16 cellular contexts compared by ENCODE assay signal in genomic region chr2:11524470-11524869, GRCh38. TPM values are rescaled to one million over a fixed set of nuclear protein-coding genes. Genes with fewer than 3 reads are reported as not detected.
DNase-seq lines count a peak whose midpoint lies in the region; ATAC-seq and TF ChIP-seq lines count a peak whose summit lies in the region.
"Had no signal": no experiment of that assay in that cellular context is flagged by ENCODE, and none has a peak within 500 bp of the region (broad histone marks: within the 10 kb centered on the region; RNA-seq: fewer than 3 reads in every experiment).

No MANE protein-coding gene starts in this region.

- peaks cover 12% of the 10 kb centered on the region for H3K27me3 ChIP-seq in gastroesophageal sphincter
- no peaks in the 10 kb centered on the region for H3K27me3 ChIP-seq in ovary
- no peaks in the 10 kb centered on the region for H3K27me3 ChIP-seq in testis
- H3K27me3 ChIP-seq in esophagus squamous epithelium, result peaks cover 0 to 16% (median 0%) of the 10 kb centered on the region in 4 donors

- no peak for TF ChIP-seq EP300 in gastroesophageal sphincter (IDR thresholded peaks at IDR 0.05)
- no peak for TF ChIP-seq EP300 in ovary (IDR thresholded peaks at IDR 0.05)

- DNase-seq in ovary (peak in 3 of 5 donors; percentile 59 to 68 (median 64)), testis (peak; percentile 55), esophagus squamous epithelium (lab: John Stamatoyannopoulos, UW) (no peak)
- no peak for DNase-seq in activated naive CD4-positive, alpha-beta T cell treated with Interleukin-2 at 50 U/mL for 16 hours
- DNase-seq: CD8-positive, alpha-beta T cell; COR-L47; DMS153; DMS79 treated with DMSO at 0.1 percent for 48 hours; EL had no signal

- TF ChIP-seq CTCF in gastroesophageal sphincter (IDR thresholded peaks at IDR 0.05), result no peak
- peak in 1 of 3 donors; percentile 47 for TF ChIP-seq CTCF in ovary (IDR thresholded peaks at IDR 0.05)
- no peak for TF ChIP-seq CTCF in testis (IDR thresholded peaks at IDR 0.05)
- no peak for TF ChIP-seq CTCF in esophagus squamous epithelium (IDR thresholded peaks at IDR 0.05)

- peak overlapping the region in 2 of 4 donors; percentile 42 to 49 for H3K27ac ChIP-seq in gastroesophageal sphincter
- peak overlapping the region in 1 of 2 donors; percentile 79 for H3K27ac ChIP-seq in ovary
- peak overlapping the region; percentile 79 to 80 for H3K27ac ChIP-seq in testis
- no peak overlapping the region for H3K27ac ChIP-seq in esophagus squamous epithelium
- H3K27ac ChIP-seq: A549, HL-60 had no signal

- no peak for TF ChIP-seq POLR2A in gastroesophageal sphincter (IDR thresholded peaks at IDR 0.05)
- TF ChIP-seq POLR2A in ovary (IDR thresholded peaks at IDR 0.05), result no peak
- TF ChIP-seq POLR2A in testis (IDR thresholded peaks at IDR 0.05), result no peak
- TF ChIP-seq POLR2A in esophagus squamous epithelium (IDR thresholded peaks at IDR 0.05), result no peak

- intact Hi-C loops in ovary (cut with DNase I), result no loop called here
- intact Hi-C loops in testis (cut with DNase I; ENCODE audit: low total_unique reads), result no loop called here
- intact Hi-C loops in esophagus squamous epithelium (cut with DNase I), result no loop called here

- H3K4me3 ChIP-seq in gastroesophageal sphincter (no peak overlapping the region), ovary (no peak overlapping the region), testis (no peak overlapping the region), esophagus squamous epithelium (no peak overlapping the region)
- H3K4me3 ChIP-seq: A549 had no signal

- no peaks in the 10 kb centered on the region for H3K36me3 ChIP-seq in gastroesophageal sphincter
- H3K36me3 ChIP-seq in ovary, result no peaks in the 10 kb centered on the region
- no peaks in the 10 kb centered on the region for H3K36me3 ChIP-seq in testis (ENCODE audit: low read depth, missing control alignments)
- H3K36me3 ChIP-seq in esophagus squamous epithelium, result no peaks in the 10 kb centered on the region

- ATAC-seq in gastroesophageal sphincter (peak; percentile 90), GM18873 (IDR thresholded peaks at IDR 0.05; ENCODE audit: low FRiP score, unreplicated experiment) (no peak)
- ATAC-seq: A549; CD8-positive, alpha-beta T cell; HCT116 had no signal

- H3K4me1 ChIP-seq in gastroesophageal sphincter, result no peaks in the 10 kb centered on the region
- H3K4me1 ChIP-seq in ovary (ENCODE audit: insufficient read depth), result peaks cover 26% of the 10 kb centered on the region
- H3K4me1 ChIP-seq in testis, result peaks cover 25% of the 10 kb centered on the region
- H3K4me1 ChIP-seq in esophagus squamous epithelium, result no peaks in the 10 kb centered on the region
- H3K4me1 ChIP-seq: A549 had no signal

- WGBS in gastroesophageal sphincter (ENCODE audit: low coverage in 1 of 2), 2 donors, result 15 to 44% methylated on average over 2 of the region's 2 CpGs
- WGBS in ovary, 3 donors, result 1 to 7% (median 3%) methylated on average over 2 of the region's 2 CpGs
- WGBS in testis, 2 donors, result 20 to 39% methylated on average over 2 of the region's 2 CpGs
- WGBS in esophagus squamous epithelium, 2 donors, result 50 to 54% methylated on average over 2 of the region's 2 CpGs

- no peaks in the 10 kb centered on the region for H3K9me3 ChIP-seq in gastroesophageal sphincter
- no peaks in the 10 kb centered on the region for H3K9me3 ChIP-seq in ovary
- no peaks in the 10 kb centered on the region for H3K9me3 ChIP-seq in testis
- H3K9me3 ChIP-seq in esophagus squamous epithelium, result no peaks in the 10 kb centered on the region
- H3K9me3 ChIP-seq: A549 had no signal

RNA-seq across cellular contexts. Expression of gene GREB1, which starts 9.4 kb away (rescaled TPM):
- 1 to 10 TPM; 3.1 to 8.8 (median 6.5) TPM for total RNA-seq in gastroesophageal sphincter
- 100 to 1,000 TPM; 219 to 723 (median 335) TPM for total RNA-seq in ovary
- 100 to 1,000 TPM; 104 to 228 TPM for polyA plus RNA-seq in ovary
- 100 to 1,000 TPM in 1 of 2 donors, 10 to 100 TPM in 1; 91.0 to 136 TPM for total RNA-seq in testis
- polyA plus RNA-seq in testis (ENCODE audit: insufficient read depth, low read depth, low replicate concordance), result 29.8 TPM
- total RNA-seq in esophagus squamous epithelium, result 1 to 10 TPM in 1 of 4 donors, under 1 TPM in 3; 0.08 to 1.7 (median 0.51) TPM
- polyA plus RNA-seq: BJ, CD14-positive monocyte had no signal

RNA-seq across cellular contexts. Expression of gene E2F6, which starts 58.5 kb away (rescaled TPM):
- total RNA-seq in gastroesophageal sphincter (10 to 100 TPM; 15.6 to 20.1 (median 19.6) TPM), ovary (10 to 100 TPM; 10.5 to 19.6 (median 17.7) TPM), testis (10 to 100 TPM; 15.7 to 24.3 TPM), esophagus squamous epithelium (10 to 100 TPM in 2 of 4 donors, 1 to 10 TPM in 2; 3.6 to 14.5 (median 9.9) TPM)
- polyA plus RNA-seq in ovary (10 to 100 TPM in 1 of 2 donors, 1 to 10 TPM in 1; 9.9 to 13.6 TPM), testis (ENCODE audit: insufficient read depth, low read depth, low replicate concordance) (20.2 TPM)

Comparison
In these comparisons a context has a peak if more than half of its experiments do, and no peak if none do; other contexts are left out.
1. H3K27ac ChIP-seq: peak in testis (2 of 2); none in esophagus squamous epithelium (0 of 4).
2. DNase-seq: peak in ovary (3 of 5) and testis (single experiment); none in esophagus squamous epithelium (single experiment) and activated naive CD4-positive, alpha-beta T cell treated with Interleukin-2 at 50 U/mL for 16 hours (single experiment).
3. RNA of gene GREB1, which starts 9.4 kb away (total RNA-seq): 219 to 723 TPM in ovary and 91.0 to 136 TPM in testis; 3.1 to 8.8 TPM in gastroesophageal sphincter and 0.08 to 1.7 TPM in esophagus squamous epithelium; every median in the first group is over 4 times any median in the second.